In the genomic region with DNA sequence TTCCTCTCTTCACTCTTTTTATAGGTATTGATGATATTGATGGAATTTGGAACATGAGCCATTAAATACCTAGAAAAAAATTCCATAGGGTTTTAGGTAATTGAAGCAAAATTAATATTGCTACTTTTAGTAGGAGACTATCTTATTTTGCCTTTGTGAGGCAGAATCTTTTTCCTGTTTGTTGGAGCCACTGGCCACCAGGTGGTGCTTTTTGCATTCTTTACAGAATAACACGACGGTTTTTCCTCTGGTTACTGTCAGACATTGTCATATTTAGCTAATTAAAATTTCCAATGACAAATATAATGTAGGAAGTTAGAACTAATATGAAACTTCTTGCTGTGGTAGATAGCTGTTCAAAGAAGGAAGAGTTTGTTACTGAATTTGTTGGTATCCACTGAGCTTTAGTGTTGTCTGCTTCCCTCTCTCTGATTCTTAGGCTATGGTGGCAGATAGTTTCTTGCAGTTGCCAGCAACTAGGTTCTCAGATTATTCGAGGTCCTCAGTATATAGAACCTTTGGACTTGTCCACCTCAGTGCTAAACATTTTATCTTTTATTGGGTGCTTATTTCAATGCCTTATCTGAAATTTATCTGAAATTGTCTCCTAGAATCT, we compare ENCODE assay signal across 8 cellular contexts. TPM values are rescaled to one million over a fixed set of nuclear protein-coding genes. Genes with fewer than 3 reads are reported as not detected.
DNase-seq lines count a peak whose midpoint lies in the region; ATAC-seq and TF ChIP-seq lines count a peak whose summit lies in the region.

No MANE protein-coding gene starts in this region.

- peak; percentile 55 for ATAC-seq in GM18505 (IDR thresholded peaks at IDR 0.05; ENCODE audit: unreplicated experiment)
- peak; percentile 41 for ATAC-seq in HG03571 (IDR thresholded peaks at IDR 0.05; ENCODE audit: unreplicated experiment)

- TF ChIP-seq CTCF in BE2C (IDR thresholded peaks at IDR 0.05; ENCODE audit: low read depth, low read length) (peak; percentile 88), astrocyte of the cerebellum (IDR thresholded peaks at IDR 0.05; ENCODE audit: low read depth, low read length, missing control alignments) (peak; percentile 74)

- DNase-seq in BE2C (peak; percentile 56), SK-MEL-5 (ENCODE audit: low read depth, low spot score) (peak; percentile 66), astrocyte of the cerebellum (ENCODE audit: low read depth) (peak; percentile 28), iPS-NIHi7 (ENCODE audit: extremely low spot score) (peak; percentile 41), DMS79 treated with DMSO at 0.1 percent for 48 hours (lab: John Stamatoyannopoulos, UW) (no peak)
- peak; percentile 11 for DNase-seq in stimulated activated CD4-positive, alpha-beta T cell treated with anti-CD3 and anti-CD28 coated beads, Interleukin-2, amount 100 ng/mL, for 4 hours (ENCODE audit: low read depth)

- no peaks in the 10 kb centered on the region for H3K9me3 ChIP-seq in BE2C

- H3K4me3 ChIP-seq in BE2C (ENCODE audit: low read depth, low read length), result no peak overlapping the region
- no peak overlapping the region for H3K4me3 ChIP-seq in astrocyte of the cerebellum (ENCODE audit: low read depth, low read length)

- in situ Hi-C loops in SK-MEL-5 (cut with HindIII; ENCODE audit: low pct_unique_long_range_greater_than_20kb, low sequenced_read_pairs) (no loop called here), astrocyte of the cerebellum (cut with HindIII; ENCODE audit: low sequenced_read_pairs) (no loop called here)

- peaks cover 5% of the 10 kb centered on the region for H3K36me3 ChIP-seq in BE2C

- H3K4me1 ChIP-seq in BE2C, result no peaks in the 10 kb centered on the region

- no peak for TF ChIP-seq POLR2A in GM18505 (IDR thresholded peaks at IDR 0.05; ENCODE audit: borderline replicate concordance, extremely low read depth, insufficient read depth, insufficient read length)

- H3K27me3 ChIP-seq in BE2C, result no peaks in the 10 kb centered on the region

RNA-seq across cellular contexts. Expression of a gene that starts 25.7 kb away (rescaled TPM):
- polyA plus RNA-seq in BE2C (2012; ENCODE audit: insufficient read depth, insufficient read length, low read depth), result 19.1 TPM
- 42.0 and 43.0 TPM in 2 replicates for total RNA-seq in SK-MEL-5 (2014; rRNA removed; shearing (Covaris generic))
- 27.8 and 36.8 TPM in 2 replicates for polyA plus RNA-seq in SK-MEL-5 (2015; cell fraction: cytosol; rRNA removed)
- 3.1 and 6.1 TPM in 2 replicates for polyA plus RNA-seq in SK-MEL-5 (2015; cell fraction: nucleus; rRNA removed)

RNA-seq across cellular contexts. Expression of a gene that starts 59.2 kb away (rescaled TPM):
- 16.9 TPM for polyA plus RNA-seq in BE2C (2012; ENCODE audit: insufficient read depth, insufficient read length, low read depth)
- 20.2 and 21.4 TPM in 2 replicates for total RNA-seq in SK-MEL-5 (2014; rRNA removed; shearing (Covaris generic))
- 29.2 and 35.2 TPM in 2 replicates for polyA plus RNA-seq in SK-MEL-5 (2015; cell fraction: cytosol; rRNA removed)
- polyA plus RNA-seq in SK-MEL-5 (2015; cell fraction: nucleus; rRNA removed), result 75.6 and 81.9 TPM in 2 replicates
